Comparison of ENCODE assay signal across 8 cellular contexts in genomic region chr4:144646523-144647094, GRCh38. TPM values are rescaled to one million over a fixed set of nuclear protein-coding genes. Genes with fewer than 3 reads are reported as not detected.
DNase-seq lines count a peak whose midpoint lies in the region; ATAC-seq and TF ChIP-seq lines count a peak whose summit lies in the region.

No MANE protein-coding gene starts in this region.

- peak; percentile 16 for ATAC-seq in upper lobe of right lung
- no peak for ATAC-seq in GM19023 (IDR thresholded peaks at IDR 0.05; ENCODE audit: unreplicated experiment)

- intact Hi-C loops in upper lobe of right lung (cut with DNase I): no loop called here

- H3K4me3 ChIP-seq in mesodermal cell (ENCODE audit: extremely low read depth, insufficient read depth, low read length, poor library complexity, severe bottlenecking) (peak overlapping the region; percentile 47), upper lobe of right lung (peak overlapping the region; percentile 50)

- H3K4me1 ChIP-seq in mesodermal cell (ENCODE audit: control insufficient read depth, insufficient read depth, low read length, poor library complexity, severe bottlenecking): peaks cover 24% of the 10 kb centered on the region
- H3K4me1 ChIP-seq in upper lobe of right lung: peaks cover 7% of the 10 kb centered on the region

- 2 to 3% methylated on average over 12 to 17 of the region's 22 CpGs for WGBS in mesodermal cell (ENCODE audit: insufficient coverage in 2 of 2), 2 experiments

- peaks cover 33% of the 10 kb centered on the region for H3K27me3 ChIP-seq in upper lobe of right lung

- H3K36me3 ChIP-seq in mesodermal cell (ENCODE audit: control insufficient read depth, insufficient read depth, low read length) (no peaks in the 10 kb centered on the region), upper lobe of right lung (no peaks in the 10 kb centered on the region)

- no peak for TF ChIP-seq CTCF in upper lobe of right lung (IDR thresholded peaks at IDR 0.05)

- H3K9me3 ChIP-seq in mesodermal cell (ENCODE audit: control insufficient read depth, low read length) (no peaks in the 10 kb centered on the region), upper lobe of right lung (no peaks in the 10 kb centered on the region)

- DNase-seq in NCI-H82 (lab: John Stamatoyannopoulos, UW): peak; percentile 64
- DNase-seq in NCI-H82 treated with DMSO at 0.1 percent for 48 hours (lab: John Stamatoyannopoulos, UW; ENCODE audit: unreplicated experiment): no peak
- DNase-seq in LHCN-M2 (ENCODE audit: low read depth): peak; percentile 22
- DNase-seq in upper lobe of right lung: no peak
- DNase-seq in superior temporal gyrus (ENCODE audit: extremely low spot score): no peak

- H3K27ac ChIP-seq in cingulate gyrus (ENCODE audit: low read depth, low read length) (peak overlapping the region; percentile 57), mesodermal cell (ENCODE audit: low read depth, low read length, severe bottlenecking) (no peak overlapping the region), upper lobe of right lung (peak overlapping the region; percentile 40)

RNA-seq across cellular contexts. Expression of gene HHIP, which starts 0.7 kb away (rescaled TPM):
- total RNA-seq in LHCN-M2 (2014; rRNA removed) (1.7 and 3.7 TPM in 2 replicates), upper lobe of right lung (247 TPM)
- polyA plus RNA-seq in LHCN-M2 (2012): 4.1 TPM
- 4.7 TPM for polyA plus RNA-seq in mesodermal cell (2013, experiment 1 of 2)
- 7.1 TPM for polyA plus RNA-seq in mesodermal cell (2013, experiment 2 of 2)

Comparison
In these comparisons a context has a peak if more than half of its experiments do, and no peak if none do; other contexts are left out.
1. DNase-seq: peak in NCI-H82 (single experiment) and LHCN-M2 (single experiment); none in NCI-H82 treated with DMSO at 0.1 percent for 48 hours (single experiment), upper lobe of right lung (single experiment) and superior temporal gyrus (single experiment).
2. RNA of gene HHIP, which starts 0.7 kb away (total RNA-seq): 247 TPM in upper lobe of right lung (single experiment); 1.7 to 3.7 TPM in LHCN-M2; every median in the first group is over 10 times any median in the second.